ENCODE assay signal across 31 cellular contexts in genomic region chr1:174070614-174071013, GRCh38.
"Had no signal": no experiment of that assay in that cellular context is flagged by ENCODE, and none has a peak within 500 bp of the region (broad histone marks: within the 10 kb centered on the region; RNA-seq: fewer than 3 reads in every experiment).

No MANE protein-coding gene starts in this region.

- H3K4me1 ChIP-seq: ascending aorta had no signal

- H3K4me3 ChIP-seq: ascending aorta, cardiac muscle cell had no signal

- H3K27me3 ChIP-seq: ascending aorta, cardiac muscle cell had no signal

- ATAC-seq: activated CD4-positive, alpha-beta T cell treated with anti-CD3 and anti-CD28 coated beads for 36 hours; activated CD4-positive, CD25-positive, alpha-beta regulatory T cell treated with anti-CD3 and anti-CD28 coated beads, Interleukin-2, amount 50 U/mL, for 24 hours; activated CD8-positive, alpha-beta memory T cell treated with anti-CD3 and anti-CD28 coated beads, Interleukin-2, amount 10 ng/mL, durations not matched to agents 7 days and 5 days; activated CD8-positive, alpha-beta T cell treated with anti-CD3 and anti-CD28 coated beads, Interleukin-2, amount 10 ng/mL, durations not matched to agents 7 days and 5 days; activated naive CD8-positive, alpha-beta T cell treated with anti-CD3 and anti-CD28 coated beads, Interleukin-2, amount 50 U/mL, for 24 hours; WTC11 had no signal

- DNase-seq: activated CD4-positive, alpha-beta memory T cell treated with anti-CD3 and anti-CD28 coated beads, Interleukin-2, amount 10 ng/mL, durations not matched to agents 7 days and 5 days; activated CD4-positive, alpha-beta T cell treated with anti-CD3 and anti-CD28 coated beads for 1 hour; activated CD4-positive, alpha-beta T cell treated with anti-CD3 and anti-CD28 coated beads for 36 hours; activated CD4-positive, alpha-beta T cell treated with anti-CD3 and anti-CD28 coated beads for 48 hours; activated CD4-positive, alpha-beta T cell treated with anti-CD3 and anti-CD28 coated beads, Interleukin-2, amount 10 ng/mL, durations not matched to agents 7 days and 5 days; activated CD4-positive, alpha-beta T cell treated with anti-CD3 and anti-CD28 coated beads, Interleukin-2, amount 50 U/mL, for 48 hours; activated CD4-positive, CD25-positive, alpha-beta regulatory T cell; activated CD8-positive, alpha-beta memory T cell treated with anti-CD3 and anti-CD28 coated beads for 24 hours; activated CD8-positive, alpha-beta memory T cell treated with anti-CD3 and anti-CD28 coated beads, Interleukin-2, amount 10 ng/mL, durations not matched to agents 7 days and 5 days; activated CD8-positive, alpha-beta memory T cell treated with anti-CD3 and anti-CD28 coated beads, Interleukin-2, amount 50 U/mL, for 48 hours; activated CD8-positive, alpha-beta T cell treated with anti-CD3 and anti-CD28 coated beads, Interleukin-2, amount 10 ng/mL, durations not matched to agents 7 days and 5 days; activated effector memory CD4-positive, alpha-beta T cell treated with Interleukin-2 at 50 U/mL for 16 hours; activated gamma-delta T cell; activated naive CD4-positive, alpha-beta T cell treated with anti-CD3 and anti-CD28 coated beads, Interleukin-2, amount 10 ng/mL, durations not matched to agents 7 days and 5 days; activated naive CD4-positive, alpha-beta T cell treated with Interleukin-2 at 50 U/mL for 16 hours; activated naive CD8-positive, alpha-beta T cell treated with anti-CD3 and anti-CD28 coated beads, Interleukin-2, amount 10 ng/mL, durations not matched to agents 7 days and 5 days; activated naive CD8-positive, alpha-beta T cell treated with anti-CD3 and anti-CD28 coated beads, Interleukin-2, amount 50 U/mL, for 24 hours; activated T-cell treated with anti-CD3 and anti-CD28 coated beads, Interleukin-2, amount 50 U/mL, for 24 hours; activated T-cell treated with anti-CD3 and anti-CD28 coated beads, Interleukin-2, amount 50 U/mL, for 48 hours; amygdala; anterior cingulate cortex; caudate nucleus; cerebellar nuclear complex; T-helper 2 cell; T-helper 9 cell; WERI-Rb-1 had no signal

- H3K36me3 ChIP-seq: ascending aorta, cardiac muscle cell, WERI-Rb-1 had no signal

- H3K27ac ChIP-seq: ascending aorta, cardiac muscle cell, WERI-Rb-1 had no signal

- H3K9me3 ChIP-seq: ascending aorta had no signal

- FAIRE-seq: bronchial epithelial cell had no signal
